Comparison of ENCODE assay signal across 8 cellular contexts in genomic region chr9:98848450-98849149, GRCh38. TPM values are rescaled to one million over a fixed set of nuclear protein-coding genes. Genes with fewer than 3 reads are reported as not detected.
DNase-seq lines count a peak whose midpoint lies in the region; ATAC-seq and TF ChIP-seq lines count a peak whose summit lies in the region.

No MANE protein-coding gene starts in this region.

- no peaks in the 10 kb centered on the region for H3K9me3 Mint-ChIP-seq in activated CD8-positive, alpha-beta T cell treated with anti-CD3 and anti-CD28 coated beads for 36 hours
- no peaks in the 10 kb centered on the region for H3K9me3 Mint-ChIP-seq in memory B cell

- H3K4me3 Mint-ChIP-seq in activated CD8-positive, alpha-beta T cell treated with anti-CD3 and anti-CD28 coated beads for 36 hours = no peak overlapping the region
- H3K4me3 Mint-ChIP-seq in memory B cell = no peak overlapping the region

- DNase-seq in AML-193 (lab: John Stamatoyannopoulos, UW) (peak; percentile 45 to 63), NCI-H748 treated with DMSO at 0.1 percent for 48 hours (lab: John Stamatoyannopoulos, UW) (peak; percentile 73), memory B cell (ENCODE audit: low spot score in 2 of 2) (peak; percentile 61 to 74)
- DNase-seq in activated CD8-positive, alpha-beta T cell treated with anti-CD3 and anti-CD28 coated beads for 36 hours = peak; percentile 87
- peak; percentile 54 for DNase-seq in effector CD8-positive, alpha-beta T cell (lab: John Stamatoyannopoulos, UW)
- peak; percentile 67 to 75 (median 69) for DNase-seq in stimulated activated CD4-positive, alpha-beta T cell treated with anti-CD3 and anti-CD28 coated beads, TNF-alpha, amount 100 ng/mL, for 48 hours (ENCODE audit: low read depth in 3 of 3)

- CTCF ChIA-PET in activated CD8-positive, alpha-beta T cell treated with anti-CD3 and anti-CD28 coated beads for 36 hours (lab: Charles Lee) = interaction anchor here (0.6 to 6.0 kb wide), 51 partner anchors 11 to 339 kb away, joined by 3 to 74 read pairs (median 4); partner anchors contain the start of gene GALNT12

- intact Hi-C loops in activated CD8-positive, alpha-beta T cell treated with anti-CD3 and anti-CD28 coated beads for 36 hours (cut with micrococcal nuclease) = loop anchor here (5.0 to 10.0 kb wide), 3 partner anchors 126 to 294 kb away; no protein-coding TSS in a partner anchor

- TF ChIP-seq CTCF in activated CD8-positive, alpha-beta T cell treated with anti-CD3 and anti-CD28 coated beads for 36 hours (IDR thresholded peaks at IDR 0.05) = peak; percentile 95

- no peak overlapping the region for H3K27ac Mint-ChIP-seq in activated CD8-positive, alpha-beta T cell treated with anti-CD3 and anti-CD28 coated beads for 36 hours
- no peak overlapping the region for H3K27ac Mint-ChIP-seq in memory B cell

- POLR2A ChIA-PET in activated CD8-positive, alpha-beta T cell treated with anti-CD3 and anti-CD28 coated beads for 36 hours (lab: Charles Lee) = no interaction called here

- H3K36me3 Mint-ChIP-seq in activated CD8-positive, alpha-beta T cell treated with anti-CD3 and anti-CD28 coated beads for 36 hours (ENCODE audit: low read depth) = peaks cover 6% of the 10 kb centered on the region
- peaks cover 4% of the 10 kb centered on the region for H3K36me3 Mint-ChIP-seq in memory B cell

- ATAC-seq in GM19025 (IDR thresholded peaks at IDR 0.05; ENCODE audit: low read depth, unreplicated experiment) = peak; percentile 66
- peak; percentile 81 for ATAC-seq in HG03439 (IDR thresholded peaks at IDR 0.05; ENCODE audit: unreplicated experiment)
- ATAC-seq in activated CD8-positive, alpha-beta T cell treated with anti-CD3 and anti-CD28 coated beads for 36 hours = peak; percentile 95
- peak; percentile 90 for ATAC-seq in memory B cell (ENCODE audit: low read depth)

- no peaks in the 10 kb centered on the region for H3K27me3 Mint-ChIP-seq in activated CD8-positive, alpha-beta T cell treated with anti-CD3 and anti-CD28 coated beads for 36 hours
- H3K27me3 Mint-ChIP-seq in memory B cell = no peaks in the 10 kb centered on the region

- H3K4me1 Mint-ChIP-seq in activated CD8-positive, alpha-beta T cell treated with anti-CD3 and anti-CD28 coated beads for 36 hours (ENCODE audit: low read depth) = peaks cover 11% of the 10 kb centered on the region
- no peaks in the 10 kb centered on the region for H3K4me1 Mint-ChIP-seq in memory B cell

RNA-seq across cellular contexts. Expression of gene GALNT12, which starts 41.1 kb away (rescaled TPM):
- 10 to 100 TPM; 12.8 to 14.3 TPM for total RNA-seq in activated CD8-positive, alpha-beta T cell treated with anti-CD3 and anti-CD28 coated beads for 36 hours

RNA-seq across cellular contexts. Expression of gene ANKS6, which starts 52.2 kb away (rescaled TPM):
- 10 to 100 TPM; 16.6 to 16.9 TPM for total RNA-seq in activated CD8-positive, alpha-beta T cell treated with anti-CD3 and anti-CD28 coated beads for 36 hours

Comparison
In these comparisons a context has a peak if more than half of its experiments do, and no peak if none do; other contexts are left out.
1. Peak in every context shown above with its lines: DNase-seq and ATAC-seq.